1 cellular context compared by ENCODE assay signal in genomic region chr1:8200317-8201115, GRCh38.
TF ChIP-seq lines count a peak whose summit lies in the region.

No MANE protein-coding gene starts in this region.

TF ChIP-seq in HepG2, 621 proteins besides CTCF, POLR2A, EP300 and RAD21 (continued from another document and continues in another):
- TF ChIP-seq ZXDC (CRISPR knock-in tag; IDR thresholded peaks at IDR 0.05) (0 out of 2 replicates have a peak, but pooled peaks have one; percentile 30), IKZF4 (CRISPR knock-in tag; IDR thresholded peaks at IDR 0.05; ENCODE audit: borderline replicate concordance, low read depth, not compliant biosample characterization) (no peak), KLF6 (CRISPR knock-in tag; IDR thresholded peaks at IDR 0.05) (0 out of 2 replicates have a peak, but pooled peaks have one; percentile 42), ELF3 (CRISPR knock-in tag; IDR thresholded peaks at IDR 0.05) (peak; percentile 71), ZNF710 (CRISPR knock-in tag; IDR thresholded peaks at IDR 0.05; ENCODE audit: borderline replicate concordance) (peak; percentile 75; the same call in 1 of the 2 replicates), HNF4A (CRISPR knock-in tag; IDR thresholded peaks at IDR 0.05) (peak; percentile 87), SMAD3 (CRISPR knock-in tag; IDR thresholded peaks at IDR 0.05) (peak; percentile 71; the same call in 1 of the 2 replicates), SAP130 (CRISPR knock-in tag; IDR thresholded peaks at IDR 0.05; ENCODE audit: low read depth) (peak; percentile 72), CEBPG (CRISPR knock-in tag; IDR thresholded peaks at IDR 0.05) (peak; percentile 50; the same call in 1 of the 2 replicates), ZNF414 (CRISPR knock-in tag; IDR thresholded peaks at IDR 0.05) (peak; percentile 84), ZNF879 (CRISPR knock-in tag; IDR thresholded peaks at IDR 0.05) (no peak), ZNF720 (CRISPR knock-in tag; IDR thresholded peaks at IDR 0.05) (no peak), JUND (CRISPR knock-in tag; IDR thresholded peaks at IDR 0.05) (peak; percentile 59), RXRA (CRISPR knock-in tag; IDR thresholded peaks at IDR 0.05) (peak; percentile 95), RFXANK (CRISPR knock-in tag; IDR thresholded peaks at IDR 0.05) (no peak), ATF7 (IDR thresholded peaks at IDR 0.05) (no peak), ATF7 (CRISPR knock-in tag; IDR thresholded peaks at IDR 0.05) (peak; percentile 83; the same call in 1 of the 2 replicates), ZNF333 (CRISPR knock-in tag; IDR thresholded peaks at IDR 0.05; ENCODE audit: borderline replicate concordance) (0 out of 2 replicates have a peak, but pooled peaks have one; percentile 42), KDM5B (CRISPR knock-in tag; IDR thresholded peaks at IDR 0.05; ENCODE audit: borderline replicate concordance) (peak; percentile 47; the same call in 1 of the 2 replicates), U2AF1 (optimal IDR thresholded peaks at IDR 0.05; ENCODE audit: low read depth, low read length) (peak; percentile 57), ZBTB20 (CRISPR knock-in tag; IDR thresholded peaks at IDR 0.05; ENCODE audit: borderline replicate concordance, low read depth) (peak; percentile 71; the same call in 1 of the 2 replicates), ZNF589 (CRISPR knock-in tag; conservative IDR thresholded peaks at IDR 0.05) (0 out of 2 replicates have a peak, but pooled peaks have one; percentile 44), KDM1A (CRISPR knock-in tag; IDR thresholded peaks at IDR 0.05) (peak; percentile 99), TFDP2 (CRISPR knock-in tag; IDR thresholded peaks at IDR 0.05) (peak; percentile 54), MIER3 (CRISPR knock-in tag; IDR thresholded peaks at IDR 0.05; ENCODE audit: borderline replicate concordance) (peak; percentile 46; the same call in 1 of the 2 replicates), ZNF607 (CRISPR knock-in tag; IDR thresholded peaks at IDR 0.05; ENCODE audit: borderline replicate concordance) (peak; percentile 75; the same call in 1 of the 2 replicates), GFI1 (CRISPR knock-in tag; IDR thresholded peaks at IDR 0.05; ENCODE audit: borderline replicate concordance) (peak; percentile 78), BCL3 (CRISPR knock-in tag; IDR thresholded peaks at IDR 0.05) (0 out of 2 replicates have a peak, but pooled peaks have one; percentile 24), ZC3H13 (CRISPR knock-in tag; IDR thresholded peaks at IDR 0.05) (peak; percentile 43; the same call in 1 of the 2 replicates), ARNT2 (CRISPR knock-in tag; IDR thresholded peaks at IDR 0.05; ENCODE audit: low read depth) (no peak), ZFY (CRISPR knock-in tag; IDR thresholded peaks at IDR 0.05) (peak; percentile 75), MXD4 (CRISPR knock-in tag; IDR thresholded peaks at IDR 0.05) (no peak), MTA1 (CRISPR knock-in tag; IDR thresholded peaks at IDR 0.05; ENCODE audit: borderline replicate concordance) (peak; percentile 95), RFX5 (IDR thresholded peaks at IDR 0.05; ENCODE audit: low read depth, low read length) (no peak), FOXA3 (CRISPR knock-in tag; IDR thresholded peaks at IDR 0.05) (peak; percentile 99), STAG1 (CRISPR knock-in tag; IDR thresholded peaks at IDR 0.05) (peak; percentile 34), IRF2 (CRISPR knock-in tag; IDR thresholded peaks at IDR 0.05) (peak; percentile 63), CBFB (CRISPR knock-in tag; IDR thresholded peaks at IDR 0.05) (peak; percentile 56; the same call in 1 of the 2 replicates), RARA (CRISPR knock-in tag; IDR thresholded peaks at IDR 0.05) (peak; percentile 98), CREB1 (IDR thresholded peaks at IDR 0.05) (no peak), CREB1 (CRISPR knock-in tag; IDR thresholded peaks at IDR 0.05) (peak; percentile 81; the same call in 1 of the 2 replicates)
- TF ChIP-seq, protein P1, sequence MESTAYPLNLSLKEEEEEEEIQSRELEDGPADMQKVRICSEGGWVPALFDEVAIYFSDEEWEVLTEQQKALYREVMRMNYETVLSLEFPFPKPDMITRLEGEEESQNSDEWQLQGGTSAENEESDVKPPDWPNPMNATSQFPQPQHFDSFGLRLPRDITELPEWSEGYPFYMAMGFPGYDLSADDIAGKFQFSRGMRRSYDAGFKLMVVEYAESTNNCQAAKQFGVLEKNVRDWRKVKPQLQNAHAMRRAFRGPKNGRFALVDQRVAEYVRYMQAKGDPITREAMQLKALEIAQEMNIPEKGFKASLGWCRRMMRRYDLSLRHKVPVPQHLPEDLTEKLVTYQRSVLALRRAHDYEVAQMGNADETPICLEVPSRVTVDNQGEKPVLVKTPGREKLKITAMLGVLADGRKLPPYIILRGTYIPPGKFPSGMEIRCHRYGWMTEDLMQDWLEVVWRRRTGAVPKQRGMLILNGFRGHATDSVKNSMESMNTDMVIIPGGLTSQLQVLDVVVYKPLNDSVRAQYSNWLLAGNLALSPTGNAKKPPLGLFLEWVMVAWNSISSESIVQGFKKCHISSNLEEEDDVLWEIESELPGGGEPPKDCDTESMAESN (CRISPR knock-in tag; conservative IDR thresholded peaks at IDR 0.05), result 0 out of 2 replicates have a peak, but pooled peaks have one; percentile 43
- TF ChIP-seq, protein P2, sequence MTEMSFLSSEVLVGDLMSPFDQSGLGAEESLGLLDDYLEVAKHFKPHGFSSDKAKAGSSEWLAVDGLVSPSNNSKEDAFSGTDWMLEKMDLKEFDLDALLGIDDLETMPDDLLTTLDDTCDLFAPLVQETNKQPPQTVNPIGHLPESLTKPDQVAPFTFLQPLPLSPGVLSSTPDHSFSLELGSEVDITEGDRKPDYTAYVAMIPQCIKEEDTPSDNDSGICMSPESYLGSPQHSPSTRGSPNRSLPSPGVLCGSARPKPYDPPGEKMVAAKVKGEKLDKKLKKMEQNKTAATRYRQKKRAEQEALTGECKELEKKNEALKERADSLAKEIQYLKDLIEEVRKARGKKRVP (CRISPR knock-in tag; IDR thresholded peaks at IDR 0.05), result peak in 1 of 2 experiments; percentile 58; a peak in 1 of 4 replicates
- TF ChIP-seq, protein P3, sequence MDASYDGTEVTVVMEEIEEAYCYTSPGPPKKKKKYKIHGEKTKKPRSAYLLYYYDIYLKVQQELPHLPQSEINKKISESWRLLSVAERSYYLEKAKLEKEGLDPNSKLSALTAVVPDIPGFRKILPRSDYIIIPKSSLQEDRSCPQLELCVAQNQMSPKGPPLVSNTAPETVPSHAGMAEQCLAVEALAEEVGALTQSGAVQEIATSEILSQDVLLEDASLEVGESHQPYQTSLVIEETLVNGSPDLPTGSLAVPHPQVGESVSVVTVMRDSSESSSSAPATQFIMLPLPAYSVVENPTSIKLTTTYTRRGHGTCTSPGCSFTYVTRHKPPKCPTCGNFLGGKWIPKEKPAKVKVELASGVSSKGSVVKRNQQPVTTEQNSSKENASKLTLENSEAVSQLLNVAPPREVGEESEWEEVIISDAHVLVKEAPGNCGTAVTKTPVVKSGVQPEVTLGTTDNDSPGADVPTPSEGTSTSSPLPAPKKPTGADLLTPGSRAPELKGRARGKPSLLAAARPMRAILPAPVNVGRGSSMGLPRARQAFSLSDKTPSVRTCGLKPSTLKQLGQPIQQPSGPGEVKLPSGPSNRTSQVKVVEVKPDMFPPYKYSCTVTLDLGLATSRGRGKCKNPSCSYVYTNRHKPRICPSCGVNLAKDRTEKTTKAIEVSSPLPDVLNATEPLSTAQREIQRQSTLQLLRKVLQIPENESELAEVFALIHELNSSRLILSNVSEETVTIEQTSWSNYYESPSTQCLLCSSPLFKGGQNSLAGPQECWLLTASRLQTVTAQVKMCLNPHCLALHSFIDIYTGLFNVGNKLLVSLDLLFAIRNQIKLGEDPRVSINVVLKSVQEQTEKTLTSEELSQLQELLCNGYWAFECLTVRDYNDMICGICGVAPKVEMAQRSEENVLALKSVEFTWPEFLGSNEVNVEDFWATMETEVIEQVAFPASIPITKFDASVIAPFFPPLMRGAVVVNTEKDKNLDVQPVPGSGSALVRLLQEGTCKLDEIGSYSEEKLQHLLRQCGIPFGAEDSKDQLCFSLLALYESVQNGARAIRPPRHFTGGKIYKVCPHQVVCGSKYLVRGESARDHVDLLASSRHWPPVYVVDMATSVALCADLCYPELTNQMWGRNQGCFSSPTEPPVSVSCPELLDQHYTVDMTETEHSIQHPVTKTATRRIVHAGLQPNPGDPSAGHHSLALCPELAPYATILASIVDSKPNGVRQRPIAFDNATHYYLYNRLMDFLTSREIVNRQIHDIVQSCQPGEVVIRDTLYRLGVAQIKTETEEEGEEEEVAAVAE (CRISPR knock-in tag; IDR thresholded peaks at IDR 0.05; ENCODE audit: borderline replicate concordance), result peak; percentile 39; the same call in 1 of the 2 replicates
- TF ChIP-seq, protein P4, sequence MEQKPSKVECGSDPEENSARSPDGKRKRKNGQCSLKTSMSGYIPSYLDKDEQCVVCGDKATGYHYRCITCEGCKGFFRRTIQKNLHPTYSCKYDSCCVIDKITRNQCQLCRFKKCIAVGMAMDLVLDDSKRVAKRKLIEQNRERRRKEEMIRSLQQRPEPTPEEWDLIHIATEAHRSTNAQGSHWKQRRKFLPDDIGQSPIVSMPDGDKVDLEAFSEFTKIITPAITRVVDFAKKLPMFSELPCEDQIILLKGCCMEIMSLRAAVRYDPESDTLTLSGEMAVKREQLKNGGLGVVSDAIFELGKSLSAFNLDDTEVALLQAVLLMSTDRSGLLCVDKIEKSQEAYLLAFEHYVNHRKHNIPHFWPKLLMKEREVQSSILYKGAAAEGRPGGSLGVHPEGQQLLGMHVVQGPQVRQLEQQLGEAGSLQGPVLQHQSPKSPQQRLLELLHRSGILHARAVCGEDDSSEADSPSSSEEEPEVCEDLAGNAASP (CRISPR knock-in tag; IDR thresholded peaks at IDR 0.05; ENCODE audit: borderline replicate concordance), result peak; percentile 88; the same call in 1 of the 2 replicates
- TF ChIP-seq, protein P5, sequence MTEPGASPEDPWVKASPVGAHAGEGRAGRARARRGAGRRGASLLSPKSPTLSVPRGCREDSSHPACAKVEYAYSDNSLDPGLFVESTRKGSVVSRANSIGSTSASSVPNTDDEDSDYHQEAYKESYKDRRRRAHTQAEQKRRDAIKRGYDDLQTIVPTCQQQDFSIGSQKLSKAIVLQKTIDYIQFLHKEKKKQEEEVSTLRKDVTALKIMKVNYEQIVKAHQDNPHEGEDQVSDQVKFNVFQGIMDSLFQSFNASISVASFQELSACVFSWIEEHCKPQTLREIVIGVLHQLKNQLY (CRISPR knock-in tag; IDR thresholded peaks at IDR 0.05), result peak; percentile 55
